Comparison of ENCODE assay signal across 12 cellular contexts in genomic region chr17:76753061-76753961, GRCh38. TPM values are rescaled to one million over a fixed set of nuclear protein-coding genes. Genes with fewer than 3 reads are reported as not detected.
DNase-seq lines count a peak whose midpoint lies in the region; ATAC-seq, FAIRE-seq and TF ChIP-seq lines count a peak whose summit lies in the region.
"Had no signal": no experiment of that assay in that cellular context is flagged by ENCODE, and none has a peak within 500 bp of the region (broad histone marks: within the 10 kb centered on the region; RNA-seq: fewer than 3 reads in every experiment).

No MANE protein-coding gene starts in this region.

- DNase-seq in HCT116 (ENCODE audit: low read depth, low spot score) (no peak), T follicular helper cell (ENCODE audit: low read depth) (peak; percentile 32), GM12878 (ENCODE audit: low read depth, low spot score) (no peak), trophoblast cell (peak; percentile 74 to 81), HPDE6-E6E7 (ENCODE audit: extremely low spot score) (no peak), neuronal stem cell (ENCODE audit: low spot score) (no peak), GM10266 (ENCODE audit: extremely low spot score) (no peak), posterior vena cava (ENCODE audit: low spot score) (no peak)
- DNase-seq: NCI-H187, T-helper 9 cell had no signal

- no peak for TF ChIP-seq RAD21 in HCT116 (IDR thresholded peaks at IDR 0.05; ENCODE audit: low read depth)
- TF ChIP-seq RAD21 in GM12878 (IDR thresholded peaks at IDR 0.05; ENCODE audit: insufficient read depth, low read depth, low read length): no peak

- no TSS peak for BruUV-seq in HCT116 (replicated peaks; lab: Mats Ljungman, UMichigan)
- no TSS peak for BruUV-seq in GM12878 (replicated peaks; lab: Mats Ljungman, UMichigan)

- H3K79me1 ChIP-seq in trophoblast cell (ENCODE audit: low read length) (no peaks in the 10 kb centered on the region), neuronal stem cell (ENCODE audit: low read depth, low read length) (no peaks in the 10 kb centered on the region)

- no peak overlapping the region for H2AK5ac ChIP-seq in trophoblast cell (ENCODE audit: low read length)
- no peak overlapping the region for H2AK5ac ChIP-seq in neuronal stem cell (ENCODE audit: low read depth, low read length)

- no peak overlapping the region for H3K18ac ChIP-seq in trophoblast cell (ENCODE audit: low read length)
- H3K18ac ChIP-seq in neuronal stem cell (ENCODE audit: low read length): no peak overlapping the region

- no peaks in the 10 kb centered on the region for H3K9me3 ChIP-seq in HCT116 (ENCODE audit: control insufficient read depth in 1 of 2, insufficient read depth in 1 of 2, low read depth in 1 of 2, low read length in 2 of 2)
- H3K9me3 ChIP-seq in GM12878 (replicated peaks; ENCODE audit: control insufficient read depth, insufficient read depth, low read length): no peaks in the 10 kb centered on the region
- H3K9me3 ChIP-seq in trophoblast cell (ENCODE audit: insufficient read depth, low read depth, low read length): no peaks in the 10 kb centered on the region
- H3K9me3 ChIP-seq in neuronal stem cell (replicated peaks in 1 of 2; ENCODE audit: control insufficient read depth in 2 of 2, insufficient read depth in 1 of 2, low read depth in 1 of 2, low read length in 2 of 2): no peaks in the 10 kb centered on the region

- H3K23ac ChIP-seq in trophoblast cell (ENCODE audit: low read length) (no peak overlapping the region), neuronal stem cell (ENCODE audit: low read depth, low read length, poor library complexity) (no peak overlapping the region)

- H4K91ac ChIP-seq in trophoblast cell (ENCODE audit: low read depth, low read length): no peak overlapping the region
- no peak overlapping the region for H4K91ac ChIP-seq in neuronal stem cell (ENCODE audit: low read depth, low read length, poor library complexity)

- H2BK12ac ChIP-seq in trophoblast cell (ENCODE audit: low read length) (no peak overlapping the region), neuronal stem cell (ENCODE audit: low read length) (no peak overlapping the region)

- no peak overlapping the region for H2BK5ac ChIP-seq in trophoblast cell (ENCODE audit: low read depth, low read length, poor library complexity)
- H2BK5ac ChIP-seq in neuronal stem cell (ENCODE audit: low read length): no peak overlapping the region

- H3K4ac ChIP-seq in trophoblast cell (ENCODE audit: low read depth, low read length) (no peak overlapping the region), neuronal stem cell (ENCODE audit: low read length) (no peak overlapping the region)

- H2BK120ac ChIP-seq in trophoblast cell (ENCODE audit: insufficient read depth, low read length, poor library complexity) (no peak overlapping the region), neuronal stem cell (ENCODE audit: low read depth, low read length) (no peak overlapping the region)

- in situ Hi-C loops in GM12878 (cut with MboI): no loop called here

- H3K27ac ChIP-seq in HCT116 (ENCODE audit: low read depth, low read length) (no peak overlapping the region), GM12878 (ENCODE audit: control insufficient read depth, insufficient read depth) (no peak overlapping the region), trophoblast cell (ENCODE audit: low read depth, low read length) (no peak overlapping the region), neuronal stem cell (replicated peaks; ENCODE audit: low read length) (no peak overlapping the region)

- H3K36me3 ChIP-seq in HCT116 (ENCODE audit: control insufficient read depth in 1 of 2, insufficient read depth in 2 of 2, low read length in 2 of 2) (no peaks in the 10 kb centered on the region), GM12878 (ENCODE audit: control insufficient read depth in 2 of 2, insufficient read depth in 2 of 2, low read length in 1 of 2) (peaks cover 0 to 13% of the 10 kb centered on the region in 2 experiments; a peak in 2 of 4 replicates), trophoblast cell (ENCODE audit: control insufficient read depth in 1 of 2, insufficient read depth in 2 of 2, low read length in 2 of 2) (peaks cover 8 to 9% of the 10 kb centered on the region in 2 experiments), neuronal stem cell (replicated peaks in 1 of 2; ENCODE audit: control insufficient read depth in 2 of 2, insufficient read depth in 2 of 2, low read length in 2 of 2) (peaks cover 2 to 30% of the 10 kb centered on the region in 2 donors)

- no peak overlapping the region for H4K12ac ChIP-seq in trophoblast cell (ENCODE audit: low read depth, low read length)

- no peaks in the 10 kb centered on the region for H3K27me3 ChIP-seq in HCT116 (ENCODE audit: insufficient read depth, low read length)
- H3K27me3 ChIP-seq in GM12878 (replicated peaks in 1 of 2; ENCODE audit: control insufficient read depth in 2 of 2, insufficient read depth in 2 of 2, low read length in 1 of 2): no peaks in the 10 kb centered on the region
- no peaks in the 10 kb centered on the region for H3K27me3 ChIP-seq in trophoblast cell (ENCODE audit: insufficient read depth, low read length)
- H3K27me3 ChIP-seq in neuronal stem cell (ENCODE audit: control insufficient read depth in 3 of 3, insufficient read depth in 3 of 3, low read depth in 1 of 3, low read length in 3 of 3): no peaks in the 10 kb centered on the region

- no peak overlapping the region for H2AFZ ChIP-seq in HCT116 (ENCODE audit: low read depth, low read length, poor library complexity, severe bottlenecking)
- peak overlapping the region; percentile 50 for H2AFZ ChIP-seq in GM12878 (ENCODE audit: control insufficient read depth, low read depth, low read length)
- no peak overlapping the region for H2AFZ ChIP-seq in trophoblast cell (ENCODE audit: insufficient read depth, low read length, poor library complexity)
- H2AFZ ChIP-seq in neuronal stem cell (ENCODE audit: low read length): no peak overlapping the region

- CTCF ChIA-PET in HCT116 (lab: Charles Lee) (no interaction called here), GM12878 (lab: Yijun Ruan, JAX) (interaction anchor here (0.6 kb wide), 1 partner anchor 9 kb away, joined by 3 read pairs; no protein-coding TSS in a partner anchor)

- H3K9ac ChIP-seq in HCT116 (ENCODE audit: low read length) (no peak overlapping the region), GM12878 (ENCODE audit: control insufficient read depth, insufficient read depth, low read length) (no peak overlapping the region), trophoblast cell (ENCODE audit: low read length) (no peak overlapping the region), neuronal stem cell (ENCODE audit: low read depth, low read length, poor library complexity) (no peak overlapping the region)

- H4K8ac ChIP-seq in trophoblast cell (ENCODE audit: low read depth, low read length) (no peak overlapping the region), neuronal stem cell (ENCODE audit: low read depth, low read length) (no peak overlapping the region)

- POLR2A ChIA-PET in HCT116 (lab: Charles Lee) (no interaction called here), GM12878 (lab: Charles Lee) (interaction anchor here (0.6 kb wide), 1 partner anchor 325 kb away, joined by 4 read pairs; no protein-coding TSS in a partner anchor)

- no peaks in the 10 kb centered on the region for H4K20me1 ChIP-seq in HCT116 (ENCODE audit: insufficient read depth)
- H4K20me1 ChIP-seq in GM12878 (ENCODE audit: control insufficient read depth, insufficient read depth): no peaks in the 10 kb centered on the region

- H3K4me1 ChIP-seq in HCT116 (ENCODE audit: control insufficient read depth in 1 of 2, insufficient read depth in 2 of 2, low read length in 2 of 2): peaks cover 3 to 17% of the 10 kb centered on the region in 2 experiments; a peak in 3 of 4 replicates
- H3K4me1 ChIP-seq in GM12878 (ENCODE audit: control insufficient read depth, insufficient read depth, low read length): no peaks in the 10 kb centered on the region; the same call in 1 of the 2 replicates
- H3K4me1 ChIP-seq in trophoblast cell (ENCODE audit: control insufficient read depth in 1 of 2, insufficient read depth in 2 of 2, low read length in 2 of 2): no peaks in the 10 kb centered on the region
- H3K4me1 ChIP-seq in neuronal stem cell (ENCODE audit: control insufficient read depth in 2 of 2, insufficient read depth in 1 of 2, low read depth in 1 of 2, low read length in 2 of 2): no peaks in the 10 kb centered on the region

- TF ChIP-seq POLR2A in HCT116 (IDR thresholded peaks at IDR 0.05; ENCODE audit: borderline replicate concordance, extremely low read depth, insufficient read depth, insufficient read length) (no peak), GM12878 (IDR thresholded peaks at IDR 0.05; ENCODE audit: low read depth, low read length) (no peak)

- peak overlapping the region; percentile 10; the same call in 1 of the 2 replicates for H3K4me2 ChIP-seq in HCT116 (ENCODE audit: low read length)
- H3K4me2 ChIP-seq in GM12878 (ENCODE audit: control insufficient read depth, insufficient read depth): no peak overlapping the region
- no peak overlapping the region for H3K4me2 ChIP-seq in trophoblast cell (ENCODE audit: low read length)
- no peak overlapping the region for H3K4me2 ChIP-seq in neuronal stem cell (ENCODE audit: insufficient read depth, low read length, poor library complexity, severe bottlenecking)

- H3K79me2 ChIP-seq in HCT116 (ENCODE audit: insufficient read depth, low read length) (no peaks in the 10 kb centered on the region), GM12878 (ENCODE audit: control insufficient read depth, insufficient read depth, low read length) (no peaks in the 10 kb centered on the region), trophoblast cell (ENCODE audit: control insufficient read depth, insufficient read depth, low read length, poor library complexity) (no peaks in the 10 kb centered on the region)

- H3K9me2 ChIP-seq in HCT116 (ENCODE audit: insufficient read depth): no peaks in the 10 kb centered on the region

- H2BK15ac ChIP-seq in neuronal stem cell (ENCODE audit: low read length): no peak overlapping the region

- TF ChIP-seq CTCF in HCT116 (IDR thresholded peaks at IDR 0.05 in 2 of 3, conservative IDR thresholded peaks at IDR 0.05 in 1 of 3; ENCODE audit: borderline replicate concordance in 1 of 3, insufficient read depth in 1 of 3, low read depth in 2 of 3, low read length in 2 of 3) (no peak), GM12878 (IDR thresholded peaks at IDR 0.05 in 2 of 3, conservative IDR thresholded peaks at IDR 0.05 in 1 of 3; ENCODE audit: control insufficient read depth in 2 of 3, extremely low read depth in 1 of 3, insufficient read depth in 1 of 3, low read depth in 3 of 3, low read length in 3 of 3) (no peak), GM10266 (IDR thresholded peaks at IDR 0.05; ENCODE audit: control insufficient read depth, insufficient read depth, low read depth, missing control alignments) (no peak)

- no peak for TF ChIP-seq EP300 in GM12878 (IDR thresholded peaks at IDR 0.05; ENCODE audit: borderline replicate concordance in 1 of 2, control insufficient read depth in 1 of 2, low read depth in 2 of 2, low read length in 2 of 2)

- no peak for ATAC-seq in HCT116
- ATAC-seq in GM12878: no peak; the same call in 2 of the 3 replicates
- ATAC-seq: stimulated activated memory B cell treated with anti-CD40 and anti-IgM and Interleukin-4, amounts not matched to agents 10 μg/mL and 1 μg/mL and 100 μg/mL, for 72 hours had no signal

- 75% methylated on average over 12 of the region's 12 CpGs for WGBS in GM12878 (ENCODE audit: insufficient coverage, insufficient replicate concordance, low lambda C conversion rate, missing lambda C conversion rate)
- WGBS in trophoblast cell (ENCODE audit: extremely low coverage, insufficient coverage, insufficient read length): no CpG with 5 or more reads among the region's 12 CpGs
- no CpG with 5 or more reads among the region's 12 CpGs for WGBS in neuronal stem cell (ENCODE audit: extremely low coverage in 2 of 2, insufficient read length in 2 of 2, insufficient replicate concordance in 1 of 2), 2 donors

- intact Hi-C loops in HCT116 (cut with micrococcal nuclease): no loop called here
- intact Hi-C loops in GM12878 (cut with micrococcal nuclease; ENCODE audit: unreplicated experiment): no loop called here
- intact Hi-C loops in posterior vena cava (cut with DNase I): no loop called here

- no peak for FAIRE-seq in GM12878 (lab: Jason Lieb, UNC)
- FAIRE-seq: H54 had no signal

- RAD21 ChIA-PET in HCT116 (lab: Charles Lee; ENCODE audit: low non-redundant PET in 1 of 2, low total read pairs in 2 of 2, uncharacterized antibody in 2 of 2, unreplicated experiment in 2 of 2) (no interaction called here), GM12878 (lab: Charles Lee; ENCODE audit: unreplicated experiment) (no interaction called here)

- H3K14ac ChIP-seq in trophoblast cell (ENCODE audit: low read length) (no peak overlapping the region), neuronal stem cell (ENCODE audit: low read length) (no peak overlapping the region)

- SMC1A ChIA-PET in GM12878 (lab: Charles Lee; ENCODE audit: uncharacterized antibody, unreplicated experiment): interaction anchor here (1.0 kb wide), 1 partner anchor 10 kb away, joined by 4 read pairs; no protein-coding TSS in a partner anchor

- H3K4me3 ChIP-seq in HCT116 (replicated peaks in 1 of 2; ENCODE audit: low read depth in 1 of 2, low read length in 2 of 2) (no peak overlapping the region), GM12878 (no peak overlapping the region), trophoblast cell (ENCODE audit: low read depth, low read length) (no peak overlapping the region), neuronal stem cell (ENCODE audit: low read length in 2 of 2) (no peak overlapping the region)

RNA-seq across cellular contexts. Expression of gene MFSD11, which starts 15.4 kb away (rescaled TPM):
- total RNA-seq in HCT116 (2021; ENCODE audit: unreplicated experiment) (24.9 TPM), GM12878 (2014; rRNA removed) (18.9 and 21.1 TPM in 2 replicates), GM12878 (2014; rRNA removed; fragmentation: Illumina TruSeq; extraction: Trizol) (13.0 and 13.7 TPM in 2 replicates), GM12878 (2021) (13.6 and 13.9 TPM in 2 replicates), posterior vena cava (10 to 100 TPM; 20.7 to 24.0 TPM)
- polyA plus RNA-seq in HCT116 (2012): 8.5 and 11.9 TPM in 2 replicates
- 116 TPM in 2 replicates for total RNA-seq in GM12878 (2013; cell fraction: nucleolus; rRNA removed)
- polyA plus RNA-seq in GM12878 (2011; ENCODE audit: low read depth): 11.4 TPM
- polyA plus RNA-seq in GM12878 (2011; rRNA removed) (19.4 TPM in 2 replicates), GM12878 (2014; fragmentation: Illumina TruSeq; extraction: Trizol) (10.0 and 11.0 TPM in 2 replicates), GM12878 (2014; fragmentation: Nextera tagmentation; extraction: Ambion mirVana) (10 to 100 TPM; 11.2 to 15.8 TPM), GM12878 (2014; rRNA removed) (15.3 and 16.5 TPM in 2 replicates), GM12878 (2016; fragmentation: Nextera tagmentation; extraction: Ambion mirVana) (10 to 100 TPM; 17.0 to 19.0 TPM)
- 16.8 and 18.3 TPM in 2 replicates for polyA plus RNA-seq in GM12878 (2011; cell fraction: cytosol; rRNA removed)
- polyA plus RNA-seq in GM12878 (2011; cell fraction: nucleus; rRNA removed): 34.5 and 35.2 TPM in 2 replicates
- polyA plus RNA-seq in GM12878 (2012): 11.9 and 14.2 TPM in 2 replicates
- polyA minus RNA-seq in GM12878 (2011; rRNA and poly(A)+ RNA removed): 35.3 and 45.0 TPM in 2 replicates
- 6.8 and 11.8 TPM in 2 replicates for polyA minus RNA-seq in GM12878 (2011; cell fraction: cytosol; rRNA and poly(A)+ RNA removed)
- 21.5 and 37.0 TPM in 2 replicates for polyA minus RNA-seq in GM12878 (2011; cell fraction: nucleus; rRNA and poly(A)+ RNA removed)
- polyA plus RNA-seq in trophoblast cell (2013): 26.3 and 27.8 TPM in 2 replicates
- polyA plus RNA-seq in neuronal stem cell (2013, experiment 1 of 2): 11.3 TPM
- 12.1 TPM for polyA plus RNA-seq in neuronal stem cell (2013, experiment 2 of 2)

RNA-seq across cellular contexts. Expression of gene SRSF2, which starts 16.2 kb away (rescaled TPM):
- total RNA-seq in HCT116 (2021; ENCODE audit: unreplicated experiment) (422 TPM), GM12878 (2014; rRNA removed) (640 and 710 TPM in 2 replicates), GM12878 (2014; rRNA removed; fragmentation: Illumina TruSeq; extraction: Trizol) (257 and 261 TPM in 2 replicates), GM12878 (2021) (532 and 545 TPM in 2 replicates), posterior vena cava (100 to 1,000 TPM; 120 to 133 TPM)
- polyA plus RNA-seq in HCT116 (2012): 220 and 291 TPM in 2 replicates
- total RNA-seq in GM12878 (2013; cell fraction: nucleolus; rRNA removed): 562 and 723 TPM in 2 replicates
- polyA plus RNA-seq in GM12878 (2011; ENCODE audit: low read depth): 168 TPM
- polyA plus RNA-seq in GM12878 (2011; rRNA removed) (484 and 614 TPM in 2 replicates), GM12878 (2014; fragmentation: Illumina TruSeq; extraction: Trizol) (414 and 418 TPM in 2 replicates), GM12878 (2014; fragmentation: Nextera tagmentation; extraction: Ambion mirVana) (100 to 1,000 TPM; 225 to 363 TPM), GM12878 (2014; rRNA removed) (795 and 1,321 TPM in 2 replicates), GM12878 (2016; fragmentation: Nextera tagmentation; extraction: Ambion mirVana) (100 to 1,000 TPM; 392 to 407 TPM)
- polyA plus RNA-seq in GM12878 (2011; cell fraction: cytosol; rRNA removed): 262 and 617 TPM in 2 replicates
- polyA plus RNA-seq in GM12878 (2011; cell fraction: nucleus; rRNA removed): 1,271 and 1,407 TPM in 2 replicates
- 265 and 285 TPM in 2 replicates for polyA plus RNA-seq in GM12878 (2012)
- 114 and 147 TPM in 2 replicates for polyA minus RNA-seq in GM12878 (2011; rRNA and poly(A)+ RNA removed)
- polyA minus RNA-seq in GM12878 (2011; cell fraction: cytosol; rRNA and poly(A)+ RNA removed): 187 and 201 TPM in 2 replicates
- polyA minus RNA-seq in GM12878 (2011; cell fraction: nucleus; rRNA and poly(A)+ RNA removed): 579 and 952 TPM in 2 replicates
- 205 and 216 TPM in 2 replicates for polyA plus RNA-seq in trophoblast cell (2013)
- polyA plus RNA-seq in neuronal stem cell (2013, experiment 1 of 2): 225 TPM
- polyA plus RNA-seq in neuronal stem cell (2013, experiment 2 of 2): 226 TPM

RNA-seq across cellular contexts. Expression of gene METTL23, which starts 26.7 kb away (rescaled TPM):
- 57.8 TPM for total RNA-seq in HCT116 (2021; ENCODE audit: unreplicated experiment)
- polyA plus RNA-seq in HCT116 (2012): 50.4 and 68.6 TPM in 2 replicates
- 24.5 and 25.5 TPM in 2 replicates for total RNA-seq in GM12878 (2013; cell fraction: nucleolus; rRNA removed)
- 32.0 and 33.4 TPM in 2 replicates for total RNA-seq in GM12878 (2014; rRNA removed)
- total RNA-seq in GM12878 (2014; rRNA removed; fragmentation: Illumina TruSeq; extraction: Trizol): 23.2 and 26.7 TPM in 2 replicates
- total RNA-seq in GM12878 (2021): 25.6 and 28.0 TPM in 2 replicates
- 43.8 TPM for polyA plus RNA-seq in GM12878 (2011; ENCODE audit: low read depth)
- 52.0 and 64.0 TPM in 2 replicates for polyA plus RNA-seq in GM12878 (2011; rRNA removed)
- 31.3 and 35.8 TPM in 2 replicates for polyA plus RNA-seq in GM12878 (2011; cell fraction: cytosol; rRNA removed)
- polyA plus RNA-seq in GM12878 (2011; cell fraction: nucleus; rRNA removed): 27.8 and 36.4 TPM in 2 replicates
- 36.6 and 41.5 TPM in 2 replicates for polyA plus RNA-seq in GM12878 (2012)
- 29.9 and 44.8 TPM in 2 replicates for polyA plus RNA-seq in GM12878 (2014; fragmentation: Illumina TruSeq; extraction: Trizol)
- 10 to 100 TPM; 27.3 to 29.4 TPM for polyA plus RNA-seq in GM12878 (2014; fragmentation: Nextera tagmentation; extraction: Ambion mirVana)
- 35.0 and 42.7 TPM in 2 replicates for polyA plus RNA-seq in GM12878 (2014; rRNA removed)
- 10 to 100 TPM; 61.4 to 61.5 TPM for polyA plus RNA-seq in GM12878 (2016; fragmentation: Nextera tagmentation; extraction: Ambion mirVana)
- polyA minus RNA-seq in GM12878 (2011; rRNA and poly(A)+ RNA removed): 17.4 and 21.7 TPM in 2 replicates
- 5.7 and 7.1 TPM in 2 replicates for polyA minus RNA-seq in GM12878 (2011; cell fraction: cytosol; rRNA and poly(A)+ RNA removed)
- 10.8 and 11.2 TPM in 2 replicates for polyA minus RNA-seq in GM12878 (2011; cell fraction: nucleus; rRNA and poly(A)+ RNA removed)
- 18.7 and 18.8 TPM in 2 replicates for polyA plus RNA-seq in trophoblast cell (2013)
- 29.2 TPM for polyA plus RNA-seq in neuronal stem cell (2013, experiment 1 of 2)
- 31.8 TPM for polyA plus RNA-seq in neuronal stem cell (2013, experiment 2 of 2)
- 10 to 100 TPM; 23.3 to 25.6 TPM for total RNA-seq in posterior vena cava

RNA-seq across cellular contexts. Expression of gene JMJD6, which starts 26.9 kb away (rescaled TPM):
- 47.6 TPM for total RNA-seq in HCT116 (2021; ENCODE audit: unreplicated experiment)
- polyA plus RNA-seq in HCT116 (2012): 47.5 and 60.9 TPM in 2 replicates
- 22.2 and 23.3 TPM in 2 replicates for total RNA-seq in GM12878 (2013; cell fraction: nucleolus; rRNA removed)
- 17.0 and 18.2 TPM in 2 replicates for total RNA-seq in GM12878 (2014; rRNA removed)
- 16.7 and 19.2 TPM in 2 replicates for total RNA-seq in GM12878 (2014; rRNA removed; fragmentation: Illumina TruSeq; extraction: Trizol)
- 26.8 and 30.4 TPM in 2 replicates for total RNA-seq in GM12878 (2021)
- polyA plus RNA-seq in GM12878 (2011; ENCODE audit: low read depth): 18.4 TPM
- polyA plus RNA-seq in GM12878 (2011; rRNA removed): 12.5 and 22.5 TPM in 2 replicates
- polyA plus RNA-seq in GM12878 (2011; cell fraction: cytosol; rRNA removed): 27.6 and 31.8 TPM in 2 replicates
- 66.5 and 72.0 TPM in 2 replicates for polyA plus RNA-seq in GM12878 (2011; cell fraction: nucleus; rRNA removed)
- 22.8 and 29.0 TPM in 2 replicates for polyA plus RNA-seq in GM12878 (2012)
- polyA plus RNA-seq in GM12878 (2014; fragmentation: Illumina TruSeq; extraction: Trizol): 19.1 and 21.8 TPM in 2 replicates
- 1 to 10 TPM; 1.2 to 6.5 TPM for polyA plus RNA-seq in GM12878 (2014; fragmentation: Nextera tagmentation; extraction: Ambion mirVana)
- polyA plus RNA-seq in GM12878 (2014; rRNA removed): 24.2 and 27.6 TPM in 2 replicates
- 10 to 100 TPM; 32.6 to 36.0 TPM for polyA plus RNA-seq in GM12878 (2016; fragmentation: Nextera tagmentation; extraction: Ambion mirVana)
- 9.0 and 10.2 TPM in 2 replicates for polyA minus RNA-seq in GM12878 (2011; rRNA and poly(A)+ RNA removed)
- polyA minus RNA-seq in GM12878 (2011; cell fraction: cytosol; rRNA and poly(A)+ RNA removed): 6.4 and 6.7 TPM in 2 replicates
- polyA minus RNA-seq in GM12878 (2011; cell fraction: nucleus; rRNA and poly(A)+ RNA removed): 10.4 and 16.3 TPM in 2 replicates
- polyA plus RNA-seq in trophoblast cell (2013): 24.2 and 25.4 TPM in 2 replicates
- 9.1 TPM for polyA plus RNA-seq in neuronal stem cell (2013, experiment 1 of 2)
- polyA plus RNA-seq in neuronal stem cell (2013, experiment 2 of 2): 9.1 TPM
- 10 to 100 TPM; 32.1 to 43.0 TPM for total RNA-seq in posterior vena cava

RNA-seq across cellular contexts. Expression of gene MXRA7, which starts 42.5 kb away (rescaled TPM):
- total RNA-seq in HCT116 (2021; ENCODE audit: unreplicated experiment) (57.1 TPM), GM12878 (2014; rRNA removed) (0.56 and 1.9 TPM in 2 replicates), GM12878 (2014; rRNA removed; fragmentation: Illumina TruSeq; extraction: Trizol) (0.49 and 0.60 TPM in 2 replicates), GM12878 (2021) (1.1 and 1.3 TPM in 2 replicates), posterior vena cava (100 to 1,000 TPM; 343 to 428 TPM)
- polyA plus RNA-seq in HCT116 (2012): 41.8 and 61.1 TPM in 2 replicates
- 0.33 and 0.54 TPM in 2 replicates for total RNA-seq in GM12878 (2013; cell fraction: nucleolus; rRNA removed)
- polyA plus RNA-seq in GM12878 (2011; ENCODE audit: low read depth): 0.50 TPM
- polyA plus RNA-seq in GM12878 (2011; rRNA removed) (0.15 and 0.30 TPM in 2 replicates), GM12878 (2014; fragmentation: Illumina TruSeq; extraction: Trizol) (0.96 and 3.4 TPM in 2 replicates), GM12878 (2014; fragmentation: Nextera tagmentation; extraction: Ambion mirVana) (under 1 TPM; 0.03 to 0.16 TPM), GM12878 (2014; rRNA removed) (0.48 and 2.0 TPM in 2 replicates), GM12878 (2016; fragmentation: Nextera tagmentation; extraction: Ambion mirVana) (under 1 TPM; 0.08 to 0.18 TPM)
- polyA plus RNA-seq in GM12878 (2011; cell fraction: cytosol; rRNA removed): 0.03 and 0.06 TPM in 2 replicates
- 0.06 and 0.07 TPM in 2 replicates for polyA plus RNA-seq in GM12878 (2011; cell fraction: nucleus; rRNA removed)
- 0.66 and 0.87 TPM in 2 replicates for polyA plus RNA-seq in GM12878 (2012)
- 0.10 TPM in 1 of 2 replicates, not detected in the other for polyA minus RNA-seq in GM12878 (2011; rRNA and poly(A)+ RNA removed)
- polyA minus RNA-seq in GM12878 (2011; cell fraction: cytosol; rRNA and poly(A)+ RNA removed): not detected in 2 replicates
- polyA minus RNA-seq in GM12878 (2011; cell fraction: nucleus; rRNA and poly(A)+ RNA removed): not detected in 2 replicates
- polyA plus RNA-seq in trophoblast cell (2013): 84.3 and 85.1 TPM in 2 replicates
- 91.4 TPM for polyA plus RNA-seq in neuronal stem cell (2013, experiment 1 of 2)
- 90.3 TPM for polyA plus RNA-seq in neuronal stem cell (2013, experiment 2 of 2)

Comparison
In these comparisons a context has a peak if more than half of its experiments do, and no peak if none do; other contexts are left out.
1. DNase-seq: peak in T follicular helper cell (single experiment) and trophoblast cell (2 of 2); none in HCT116 (single experiment), GM12878 (single experiment), HPDE6-E6E7 (single experiment), neuronal stem cell (single experiment), GM10266 (single experiment) and posterior vena cava (single experiment).